Comparison of ENCODE assay signal across 8 cellular contexts in the genomic region with DNA sequence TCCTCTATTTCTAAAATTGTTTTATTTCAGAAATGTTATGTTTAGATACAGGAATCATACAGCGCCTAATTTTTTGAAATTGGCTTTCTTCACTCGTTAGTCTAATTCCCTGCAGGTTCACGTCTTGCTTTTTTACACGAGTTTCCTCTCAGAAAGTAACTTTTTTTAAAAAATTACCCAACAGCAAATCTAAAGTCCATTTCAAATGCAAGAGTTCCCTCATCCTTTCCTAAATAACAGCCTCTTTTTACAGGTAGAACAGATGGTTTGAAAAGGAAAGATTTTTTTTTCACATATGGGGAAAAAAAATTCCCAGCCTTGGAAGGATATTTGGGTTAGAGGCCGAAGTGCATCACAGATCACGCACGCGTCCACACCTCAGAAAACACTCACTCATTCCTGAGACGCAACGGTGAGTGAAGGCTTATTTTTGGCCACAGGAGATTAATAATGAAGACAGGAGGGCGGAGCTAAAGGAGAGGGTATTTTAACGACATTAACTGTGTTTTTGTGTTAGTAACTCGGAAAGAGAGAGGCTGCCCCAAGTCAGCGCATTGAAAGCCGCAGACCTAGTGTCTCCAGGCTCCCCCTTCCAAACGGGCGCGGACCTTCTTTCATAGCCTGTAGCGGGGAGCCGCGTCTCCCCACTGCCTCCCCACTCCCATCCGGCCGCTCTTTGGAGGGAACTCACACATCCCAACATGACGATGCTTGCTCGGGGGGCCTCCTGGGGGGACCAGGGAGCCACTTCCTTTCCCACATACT. TPM values are rescaled to one million over a fixed set of nuclear protein-coding genes. Genes with fewer than 3 reads are reported as not detected.
A peak's percentile ranks its signal among the peaks of the same experiment; 100 is the strongest.
DNase-seq lines count a peak whose midpoint lies in the region; ATAC-seq, FAIRE-seq and TF ChIP-seq lines count a peak whose summit lies in the region.

No MANE protein-coding gene starts in this region.

- H3K9ac ChIP-seq in kidney (ENCODE audit: low read length in 2 of 2), result peak overlapping the region in 1 of 2 donors; percentile 51

- 1% methylated on average over 25 of the region's 25 CpGs for WGBS in aorta, 2 donors

- no peak for ATAC-seq in aorta (ENCODE audit: low FRiP score)
- ATAC-seq in HG03565 (IDR thresholded peaks at IDR 0.05; ENCODE audit: unreplicated experiment), result no peak
- no peak for ATAC-seq in gastrocnemius medialis
- ATAC-seq in GM19397 (IDR thresholded peaks at IDR 0.05; ENCODE audit: unreplicated experiment), result no peak

- H3K4me3 ChIP-seq in kidney (ENCODE audit: low read length in 2 of 2), result peak overlapping the region; percentile 67 to 84
- H3K4me3 ChIP-seq in aorta (ENCODE audit: low read length in 2 of 2), result peak overlapping the region; percentile 65 to 74
- H3K4me3 ChIP-seq in gastrocnemius medialis, result peak overlapping the region in 1 of 4 donors; percentile 21

- H3K9me3 ChIP-seq in kidney (ENCODE audit: control insufficient read depth in 1 of 2, low read length in 2 of 2) (no peaks in the 10 kb centered on the region), aorta (ENCODE audit: control insufficient read depth, low read length) (no peaks in the 10 kb centered on the region), gastrocnemius medialis (no peaks in the 10 kb centered on the region)

- H3K27me3 ChIP-seq in aorta (ENCODE audit: control insufficient read depth in 1 of 2, insufficient read depth in 2 of 2, low read length in 1 of 2) (no peaks in the 10 kb centered on the region), gastrocnemius medialis (peaks cover 68 to 77% (median 72%) of the 10 kb centered on the region in 3 donors)

- in situ Hi-C loops in gastrocnemius medialis (cut with MboI; ENCODE audit: low sequenced_read_pairs in 4 of 4), result loop anchor here in 1 of 4 donors (25.0 kb wide), 1 partner anchor 105 kb away; no protein-coding TSS in a partner anchor

- TF ChIP-seq POLR2A in gastrocnemius medialis (IDR thresholded peaks at IDR 0.05), result no peak

- H3K36me3 ChIP-seq in kidney (ENCODE audit: control insufficient read depth in 1 of 2, insufficient read depth in 2 of 2, low read length in 2 of 2), result no peaks in the 10 kb centered on the region
- H3K36me3 ChIP-seq in aorta (ENCODE audit: control insufficient read depth in 1 of 2, insufficient read depth in 2 of 2, low read length in 1 of 2), result no peaks in the 10 kb centered on the region
- no peaks in the 10 kb centered on the region for H3K36me3 ChIP-seq in gastrocnemius medialis

- intact Hi-C loops in kidney (cut with DNase I) (no loop called here), aorta (cut with DNase I) (loop anchor here (2.0 to 10.0 kb wide), 4 partner anchors 40 to 155 kb away; no protein-coding TSS in a partner anchor), gastrocnemius medialis (cut with DNase I; ENCODE audit: low total_unique reads) (no loop called here)

- H3K4me1 ChIP-seq in kidney (ENCODE audit: control insufficient read depth in 1 of 2, insufficient read depth in 1 of 2, low read depth in 1 of 2, low read length in 2 of 2), result peaks cover 17% of the 10 kb centered on the region in 2 donors
- H3K4me1 ChIP-seq in aorta (ENCODE audit: control insufficient read depth in 1 of 2, insufficient read depth in 2 of 2, low read length in 2 of 2), result no peaks in the 10 kb centered on the region
- peaks cover 15% of the 10 kb centered on the region in 2 donors for H3K4me1 ChIP-seq in gastrocnemius medialis

- no peak for FAIRE-seq in kidney (lab: Jason Lieb, UNC)

- DNase-seq in stimulated activated CD4-positive, alpha-beta T cell treated with anti-CD3 and anti-CD28 coated beads, Interleukin-1b, Interleukin-23, amount 100 ng/mL, for 48 hours, result peak; percentile 8
- DNase-seq in stimulated activated CD4-positive, alpha-beta T cell treated with anti-CD3 and anti-CD28 coated beads, Interleukin-2, amount 100 ng/mL, for 48 hours, result no peak
- peak; percentile 14 for DNase-seq in activated CD4-positive, alpha-beta T cell treated with anti-CD3 and anti-CD28 coated beads, Interleukin-2, amount 50 U/mL, for 1 hour
- peak; percentile 74 for DNase-seq in kidney
- peak in 1 of 2 donors; percentile 75 for DNase-seq in aorta
- no peak for DNase-seq in gastrocnemius medialis

- TF ChIP-seq CTCF in kidney (IDR thresholded peaks at IDR 0.05; ENCODE audit: borderline replicate concordance, extremely low read depth, insufficient read depth) (no peak), gastrocnemius medialis (IDR thresholded peaks at IDR 0.05 in 4 of 5, conservative IDR thresholded peaks at IDR 0.05 in 1 of 5) (no peak)

- H3K27ac ChIP-seq in kidney (ENCODE audit: low read depth in 2 of 2, low read length in 2 of 2) (peak overlapping the region; percentile 76 to 81), aorta (ENCODE audit: low read depth in 1 of 2, low read length in 2 of 2) (peak overlapping the region in 1 of 2 donors; percentile 82), gastrocnemius medialis (no peak overlapping the region)

RNA-seq across cellular contexts. Expression of a gene that starts 0.9 kb away (rescaled TPM):
- total RNA-seq in kidney (32.6 TPM), aorta (1 to 10 TPM; 3.0 to 3.6 TPM), gastrocnemius medialis (under 1 TPM in 2 of 4 donors, not detected in 2; 0.04 to 0.07 TPM)
- polyA plus RNA-seq in kidney (ENCODE audit: insufficient read depth, low read depth, low replicate concordance) (11.6 TPM), aorta (1 to 10 TPM; 7.5 to 8.9 TPM)

Comparison
In these comparisons a context has a peak if more than half of its experiments do, and no peak if none do; other contexts are left out.
1. DNase-seq: peak in stimulated activated CD4-positive, alpha-beta T cell treated with anti-CD3 and anti-CD28 coated beads, Interleukin-1b, Interleukin-23, amount 100 ng/mL, for 48 hours (single experiment), activated CD4-positive, alpha-beta T cell treated with anti-CD3 and anti-CD28 coated beads, Interleukin-2, amount 50 U/mL, for 1 hour (single experiment) and kidney (single experiment); none in stimulated activated CD4-positive, alpha-beta T cell treated with anti-CD3 and anti-CD28 coated beads, Interleukin-2, amount 100 ng/mL, for 48 hours (0 of 2) and gastrocnemius medialis (0 of 2).
2. H3K27ac ChIP-seq: peak in kidney (2 of 2); none in gastrocnemius medialis (0 of 4).
3. intact Hi-C loops: an anchor here in aorta (2.0 to 10.0 kb wide); none called in kidney and gastrocnemius medialis.